8 cellular contexts compared by ENCODE assay signal in genomic region chr20:22106308-22106938, GRCh38.
DNase-seq lines count a peak whose midpoint lies in the region; TF ChIP-seq lines count a peak whose summit lies in the region.

No MANE protein-coding gene starts in this region.

- H3K4me3 ChIP-seq in choroid plexus epithelial cell (ENCODE audit: low read depth, low read length) = no peak overlapping the region

- intact Hi-C loops in posterior cingulate gyrus (cut with DNase I) = loop anchor here (5.0 kb wide), 1 partner anchor 384 kb away; no protein-coding TSS in a partner anchor

- peak; percentile 36 for TF ChIP-seq CTCF in choroid plexus epithelial cell (conservative IDR thresholded peaks at IDR 0.05; ENCODE audit: low read depth, low read length)

- DNase-seq in NCI-H1417 (lab: John Stamatoyannopoulos, UW) (peak in 2 of 3 experiments; percentile 15 to 60), NCI-H1417 treated with DMSO at 0.1 percent for 48 hours (lab: John Stamatoyannopoulos, UW) (no peak), NCI-H345 treated with DMSO at 0.1 percent for 48 hours (lab: John Stamatoyannopoulos, UW; ENCODE audit: unreplicated experiment) (peak; percentile 1), choroid plexus epithelial cell (ENCODE audit: low read depth) (peak; percentile 37), retina (peak; percentile 28), posterior cingulate gyrus (no peak), T1000 (lab: John Stamatoyannopoulos, UW) (no peak), activated gamma-delta T cell (lab: John Stamatoyannopoulos, UW) (no peak)

Comparison
In these comparisons a context has a peak if more than half of its experiments do, and no peak if none do; other contexts are left out.
1. DNase-seq: peak in NCI-H1417 (2 of 3), NCI-H345 treated with DMSO at 0.1 percent for 48 hours (single experiment), choroid plexus epithelial cell (single experiment) and retina (single experiment); none in NCI-H1417 treated with DMSO at 0.1 percent for 48 hours (single experiment), posterior cingulate gyrus (0 of 10), T1000 (single experiment) and activated gamma-delta T cell (single experiment).